ENCODE assay signal across 25 cellular contexts in the genomic region with DNA sequence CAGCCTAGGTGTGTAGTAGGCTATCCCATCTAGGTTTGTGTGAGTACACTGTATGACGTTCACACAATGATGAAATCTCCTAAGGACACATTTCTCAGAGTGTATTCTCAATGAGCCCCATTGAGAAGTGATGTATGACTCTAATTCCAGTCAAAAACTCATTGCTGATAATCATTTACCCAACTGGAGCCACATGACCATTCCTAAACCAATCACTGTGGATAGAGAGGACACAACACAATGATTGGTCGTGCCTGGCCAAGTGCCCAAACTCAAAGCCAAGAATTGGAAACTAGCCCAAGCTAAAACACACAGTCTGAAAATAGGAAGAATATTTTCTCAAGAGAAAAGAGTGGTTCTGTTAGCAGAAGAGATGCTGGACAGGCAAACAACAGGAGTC.
"Had no signal": no experiment of that assay in that cellular context is flagged by ENCODE, and none has a peak within 500 bp of the region (broad histone marks: within the 10 kb centered on the region; RNA-seq: fewer than 3 reads in every experiment).

No MANE protein-coding gene starts in this region.

- DNase-seq: naive thymus-derived CD4-positive, alpha-beta T cell; natural killer cell; occipital lobe; ovary; posterior cingulate gyrus; right cardiac atrium; right lobe of liver; sigmoid colon; small intestine; stimulated activated CD4-positive, alpha-beta T cell treated with anti-CD3 and anti-CD28 coated beads, Interleukin-15, amount 100 ng/mL, for 24 hours; stimulated activated CD4-positive, alpha-beta T cell treated with anti-CD3 and anti-CD28 coated beads, Interleukin-2, amount 100 ng/mL, for 24 hours; stimulated activated CD4-positive, alpha-beta T cell treated with anti-CD3 and anti-CD28 coated beads, Interleukin-2, amount 100 ng/mL, for 48 hours; stimulated activated CD4-positive, alpha-beta T cell treated with anti-CD3 and anti-CD28 coated beads, Interleukin-4, amount 100 ng/mL, for 24 hours; stimulated activated naive B cell treated with anti-CD40 and anti-IgM and Interleukin-4, amounts not matched to agents 10 μg/mL and 1 μg/mL and 100 μg/mL, for 72 hours; stimulated activated naive CD4-positive, alpha-beta T cell treated with Interleukin-2 at 50 U/mL for 16 hours; stomach; tibial artery; transverse colon; upper lobe of right lung; uterus had no signal

- H3K4me2 ChIP-seq: neural progenitor cell had no signal

- H3K9ac ChIP-seq: neural progenitor cell, parathyroid adenoma had no signal

- ATAC-seq: naive thymus-derived CD4-positive, alpha-beta T cell; natural killer cell; right cardiac atrium; right lobe of liver; stimulated activated effector memory CD8-positive, alpha-beta T cell treated with anti-CD3 and anti-CD28 coated beads, Interleukin-12 subunit alpha, Interleukin-12 subunit beta, amount 100 ng/mL, for 72 hours; stimulated activated naive B cell treated with anti-CD40 and anti-IgM and Interleukin-4, amounts not matched to agents 10 μg/mL and 1 μg/mL and 100 μg/mL, for 72 hours; upper lobe of right lung had no signal

- H2AFZ ChIP-seq: neural progenitor cell, parathyroid adenoma had no signal

- H3K79me2 ChIP-seq: parathyroid adenoma had no signal

- H3K4me1 ChIP-seq: parathyroid adenoma, prostate gland, right lobe of liver, stomach, transverse colon, upper lobe of right lung, uterus had no signal

- H3K27ac ChIP-seq: neural progenitor cell, ovary, parathyroid adenoma, prostate gland, right lobe of liver, sigmoid colon, stomach, thoracic aorta, tibial artery, transverse colon, upper lobe of right lung, uterus had no signal

- H3K27me3 ChIP-seq: neural progenitor cell, ovary, right lobe of liver, sigmoid colon, stomach, tibial artery, transverse colon, upper lobe of right lung, uterus had no signal

- H3K4me3 ChIP-seq: neural progenitor cell, ovary, prostate gland, right lobe of liver, sigmoid colon, stomach, thoracic aorta, tibial artery, transverse colon, upper lobe of right lung, uterus had no signal

- H3K9me3 ChIP-seq: ovary, prostate gland, right lobe of liver, sigmoid colon, stomach, thoracic aorta, tibial artery, transverse colon, upper lobe of right lung, uterus had no signal

- H3K36me3 ChIP-seq: neural progenitor cell, ovary, prostate gland, right lobe of liver, sigmoid colon, stomach, thoracic aorta, tibial artery, transverse colon, upper lobe of right lung, uterus had no signal
